Comparison of ENCODE assay signal across 21 cellular contexts in the genomic region with DNA sequence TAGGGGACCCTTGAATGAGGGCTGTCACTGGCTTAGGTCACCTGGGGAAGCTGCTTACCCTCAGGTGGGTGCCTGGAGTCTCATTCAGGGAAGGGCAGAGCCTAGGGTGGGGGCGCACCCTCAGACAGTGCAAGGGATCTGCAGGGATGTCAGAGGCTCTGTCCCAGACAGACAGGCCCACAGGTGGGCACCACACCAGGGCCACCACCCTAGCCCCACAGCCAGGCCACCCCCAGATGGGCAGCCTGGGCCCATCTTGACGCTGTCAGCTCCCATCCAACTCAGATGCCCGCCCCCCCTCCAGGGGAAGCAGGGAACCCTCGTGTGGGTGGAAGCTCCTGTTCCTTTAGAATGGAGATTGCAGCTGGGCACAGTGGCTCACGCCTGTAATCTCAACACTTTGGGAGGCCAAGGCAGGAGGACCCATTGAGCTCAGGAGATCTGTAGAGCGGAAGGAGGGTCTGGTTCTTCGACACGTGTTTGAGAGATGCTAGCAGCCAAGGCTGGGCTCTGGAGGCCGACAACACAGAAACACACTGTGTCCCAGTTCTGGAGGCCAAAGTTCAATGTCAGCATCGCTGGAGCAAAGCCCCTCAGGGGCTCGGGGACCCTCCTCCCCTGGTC. TPM values are rescaled to one million over a fixed set of nuclear protein-coding genes. Genes with fewer than 3 reads are reported as not detected.
DNase-seq lines count a peak whose midpoint lies in the region; ATAC-seq and TF ChIP-seq lines count a peak whose summit lies in the region.
"Had no signal": no experiment of that assay in that cellular context is flagged by ENCODE, and none has a peak within 500 bp of the region (broad histone marks: within the 10 kb centered on the region; RNA-seq: fewer than 3 reads in every experiment).

No MANE protein-coding gene starts in this region.

- whole genome bisulfite sequencing in spleen, 5 donors = 87 to 91% (median 89%) methylated on average over 8 to 11 of the region's 11 CpGs

- H3K27ac Mint-ChIP-seq in T-helper 2 cell treated with Interferon-gamma antibody and Interleukin-4, amounts not matched to agents 5 μg/mL and 100 μg/mL, for 36 hours = peak overlapping the region; percentile 60
- H3K27ac Mint-ChIP-seq: activated T-cell treated with anti-CD3 and anti-CD28 coated beads, Interleukin-2, amount 50 U/mL, for 24 hours; nephron; progenitor cell of endocrine pancreas had no signal

- H3K27me3 ChIP-seq in spleen (replicated peaks in 1 of 7) (peaks cover 0 to 57% (median 17%) of the 10 kb centered on the region in 7 donors), BE2C (peaks cover 20% of the 10 kb centered on the region)
- H3K27me3 ChIP-seq: colonic mucosa, hepatocyte had no signal

- DNase-seq in T-helper 2 cell treated with Interferon-gamma antibody and Interleukin-4, amounts not matched to agents 5 μg/mL and 100 μg/mL, for 36 hours (ENCODE audit: low spot score) = no peak
- no peak for DNase-seq in T-helper 2 cell
- peak; percentile 29 for DNase-seq in HuH-7 (ENCODE audit: low spot score)
- DNase-seq in islet precursor cell = peak; percentile 48
- DNase-seq in spleen = peak; percentile 78
- DNase-seq in BE2C = no peak
- DNase-seq: activated CD4-positive, alpha-beta T cell treated with anti-CD3 and anti-CD28 coated beads, Interleukin-2, amount 50 U/mL, for 48 hours; activated T-cell treated with anti-CD3 and anti-CD28 coated beads, Interleukin-2, amount 50 U/mL, for 24 hours; KG1; mammary epithelial cell; MV-4-11; RPMI8226; stimulated activated CD4-positive, alpha-beta T cell treated with anti-CD3 and anti-CD28 coated beads, Interleukin-4, amount 100 ng/mL, for 1 hour had no signal

- peaks cover 6% of the 10 kb centered on the region for H3K27me3 Mint-ChIP-seq in T-helper 2 cell treated with Interferon-gamma antibody and Interleukin-4, amounts not matched to agents 5 μg/mL and 100 μg/mL, for 36 hours (ENCODE audit: low read depth)
- H3K27me3 Mint-ChIP-seq: progenitor cell of endocrine pancreas had no signal

- H3K4me3 ChIP-seq in spleen = no peak overlapping the region
- H3K4me3 ChIP-seq in BE2C (ENCODE audit: low read depth, low read length) = no peak overlapping the region
- H3K4me3 ChIP-seq: hepatocyte had no signal

- no peak overlapping the region for H3K27ac ChIP-seq in spleen
- H3K27ac ChIP-seq: hepatocyte had no signal

- no peaks in the 10 kb centered on the region for H3K36me3 Mint-ChIP-seq in T-helper 2 cell treated with Interferon-gamma antibody and Interleukin-4, amounts not matched to agents 5 μg/mL and 100 μg/mL, for 36 hours (ENCODE audit: low read depth)
- H3K36me3 Mint-ChIP-seq: activated naive CD4-positive, alpha-beta T cell treated with anti-CD3 and anti-CD28 coated beads, Interleukin-2, amount 50 U/mL, for 72 hours had no signal

- intact Hi-C loops in spleen (cut with DNase I; ENCODE audit: low total_unique reads) = loop anchor here (10.0 kb wide), 1 partner anchor 303 kb away; no protein-coding TSS in a partner anchor

- ATAC-seq in esophagus mucosa = no peak
- ATAC-seq in GM21515 (IDR thresholded peaks at IDR 0.05; ENCODE audit: unreplicated experiment) = no peak
- ATAC-seq: activated naive CD4-positive, alpha-beta T cell treated with anti-CD3 and anti-CD28 coated beads, Interleukin-2, amount 50 U/mL, for 72 hours; HCT116 had no signal

- peaks cover 7 to 69% (median 37%) of the 10 kb centered on the region in 6 donors for H3K4me1 ChIP-seq in spleen
- H3K4me1 ChIP-seq in BE2C = peaks cover 12% of the 10 kb centered on the region

- H3K36me3 ChIP-seq in spleen (no peaks in the 10 kb centered on the region), BE2C (no peaks in the 10 kb centered on the region)
- H3K36me3 ChIP-seq: colonic mucosa had no signal

- H3K9me3 ChIP-seq in spleen (no peaks in the 10 kb centered on the region), BE2C (no peaks in the 10 kb centered on the region)
- H3K9me3 ChIP-seq: colonic mucosa had no signal

- peak overlapping the region; percentile 51 for H3K4me3 Mint-ChIP-seq in T-helper 2 cell treated with Interferon-gamma antibody and Interleukin-4, amounts not matched to agents 5 μg/mL and 100 μg/mL, for 36 hours
- H3K4me3 Mint-ChIP-seq: activated T-cell treated with anti-CD3 and anti-CD28 coated beads, Interleukin-2, amount 50 U/mL, for 24 hours; nephron had no signal

- TF ChIP-seq POLR2A in spleen (IDR thresholded peaks at IDR 0.05) = no peak

- H3K4me1 Mint-ChIP-seq in T-helper 2 cell treated with Interferon-gamma antibody and Interleukin-4, amounts not matched to agents 5 μg/mL and 100 μg/mL, for 36 hours (ENCODE audit: low read depth) = peaks cover 12% of the 10 kb centered on the region

- TF ChIP-seq CTCF in spleen (IDR thresholded peaks at IDR 0.05 in 8 of 11, conservative IDR thresholded peaks at IDR 0.05 in 3 of 11) = no peak
- no peak for TF ChIP-seq CTCF in BE2C (IDR thresholded peaks at IDR 0.05; ENCODE audit: low read depth, low read length)

- no peaks in the 10 kb centered on the region for H3K9me3 Mint-ChIP-seq in T-helper 2 cell treated with Interferon-gamma antibody and Interleukin-4, amounts not matched to agents 5 μg/mL and 100 μg/mL, for 36 hours
- H3K9me3 Mint-ChIP-seq: activated naive CD4-positive, alpha-beta T cell treated with anti-CD3 and anti-CD28 coated beads, Interleukin-2, amount 50 U/mL, for 72 hours; activated T-cell treated with anti-CD3 and anti-CD28 coated beads, Interleukin-2, amount 50 U/mL, for 24 hours; nephron had no signal

RNA-seq across cellular contexts. Expression of a gene that starts 58.5 kb away (rescaled TPM):
- total RNA-seq in spleen (100 to 1,000 TPM in 2 of 7 donors, 10 to 100 TPM in 5; 84.8 to 115 (median 95.9) TPM), esophagus mucosa (145 TPM)
- 10 to 100 TPM; 37.7 to 70.8 (median 49.5) TPM for polyA plus RNA-seq in spleen
- 178 TPM for polyA plus RNA-seq in BE2C (2012; ENCODE audit: insufficient read depth, insufficient read length, low read depth)

Comparison
In these comparisons a context has a peak if more than half of its experiments do, and no peak if none do; other contexts are left out.
1. DNase-seq: peak in HuH-7 (single experiment), islet precursor cell (single experiment) and spleen (single experiment); none in T-helper 2 cell treated with Interferon-gamma antibody and Interleukin-4, amounts not matched to agents 5 μg/mL and 100 μg/mL, for 36 hours (single experiment), T-helper 2 cell (0 of 5) and BE2C (single experiment).